11 cellular contexts compared by ENCODE assay signal in genomic region chr14:64628940-64629403, GRCh38.
DNase-seq lines count a peak whose midpoint lies in the region; ATAC-seq and TF ChIP-seq lines count a peak whose summit lies in the region.
"Had no signal": no experiment of that assay in that cellular context is flagged by ENCODE, and none has a peak within 500 bp of the region (broad histone marks: within the 10 kb centered on the region; RNA-seq: fewer than 3 reads in every experiment).

No MANE protein-coding gene starts in this region.

- no peaks in the 10 kb centered on the region for H3K27me3 Mint-ChIP-seq in activated naive CD8-positive, alpha-beta T cell treated with anti-CD3 and anti-CD28 coated beads for 36 hours

- no peaks in the 10 kb centered on the region for H3K9me3 Mint-ChIP-seq in activated naive CD8-positive, alpha-beta T cell treated with anti-CD3 and anti-CD28 coated beads for 36 hours
- H3K9me3 Mint-ChIP-seq: activated naive CD4-positive, alpha-beta T cell treated with anti-CD3 and anti-CD28 coated beads, Interleukin-2, amount 10 ng/mL, durations not matched to agents 7 days and 5 days; stimulated activated memory B cell treated with anti-CD40 and anti-IgM and Interleukin-4, amounts not matched to agents 10 μg/mL and 1 μg/mL and 100 μg/mL, for 72 hours had no signal

- no peaks in the 10 kb centered on the region for H3K36me3 Mint-ChIP-seq in activated naive CD8-positive, alpha-beta T cell treated with anti-CD3 and anti-CD28 coated beads for 36 hours
- H3K36me3 Mint-ChIP-seq: activated naive CD4-positive, alpha-beta T cell treated with anti-CD3 and anti-CD28 coated beads, Interleukin-2, amount 10 ng/mL, durations not matched to agents 7 days and 5 days; stimulated activated memory B cell treated with anti-CD40 and anti-IgM and Interleukin-4, amounts not matched to agents 10 μg/mL and 1 μg/mL and 100 μg/mL, for 72 hours had no signal

- H3K27ac ChIP-seq in brain microvascular endothelial cell (peak overlapping the region; percentile 76), substantia nigra (ENCODE audit: low read depth, low read length, poor library complexity, severe bottlenecking) (peak overlapping the region; percentile 70)

- in situ Hi-C loops in brain microvascular endothelial cell (cut with HindIII; ENCODE audit: low pct_ligation_motif_present, low sequenced_read_pairs), result no loop called here

- H3K4me1 Mint-ChIP-seq in activated naive CD8-positive, alpha-beta T cell treated with anti-CD3 and anti-CD28 coated beads for 36 hours, result peaks cover 1% of the 10 kb centered on the region
- H3K4me1 Mint-ChIP-seq: activated naive CD4-positive, alpha-beta T cell treated with anti-CD3 and anti-CD28 coated beads, Interleukin-2, amount 10 ng/mL, durations not matched to agents 7 days and 5 days had no signal

- TF ChIP-seq CTCF in brain microvascular endothelial cell (IDR thresholded peaks at IDR 0.05; ENCODE audit: low read depth, low read length, missing control alignments), result peak; percentile 17

- H3K36me3 ChIP-seq in brain microvascular endothelial cell (replicated peaks), result no peaks in the 10 kb centered on the region

- DNase-seq in HS-5 (ENCODE audit: low read depth) (peak; percentile 71), brain microvascular endothelial cell (peak; percentile 89), iPS-NIHi7 (ENCODE audit: extremely low spot score) (peak; percentile 35), substantia nigra (lab: John Stamatoyannopoulos, UW) (peak in 44 of 49 donors; percentile 6 to 77 (median 38)), mucosa of gallbladder (ENCODE audit: low spot score) (no peak)
- no peak for DNase-seq in activated naive CD8-positive, alpha-beta T cell treated with anti-CD3 and anti-CD28 coated beads for 36 hours
- no peak for DNase-seq in activated CD8-positive, alpha-beta memory T cell treated with anti-CD3 and anti-CD28 coated beads for 24 hours
- DNase-seq: activated naive CD4-positive, alpha-beta T cell treated with anti-CD3 and anti-CD28 coated beads, Interleukin-2, amount 10 ng/mL, durations not matched to agents 7 days and 5 days had no signal

- no peak overlapping the region for H3K27ac Mint-ChIP-seq in activated naive CD8-positive, alpha-beta T cell treated with anti-CD3 and anti-CD28 coated beads for 36 hours
- H3K27ac Mint-ChIP-seq: activated naive CD4-positive, alpha-beta T cell treated with anti-CD3 and anti-CD28 coated beads, Interleukin-2, amount 10 ng/mL, durations not matched to agents 7 days and 5 days; stimulated activated memory B cell treated with anti-CD40 and anti-IgM and Interleukin-4, amounts not matched to agents 10 μg/mL and 1 μg/mL and 100 μg/mL, for 72 hours had no signal

- no peak overlapping the region for H3K4me3 ChIP-seq in brain microvascular endothelial cell (ENCODE audit: low read depth, low read length)
- H3K4me3 ChIP-seq: skin epidermis had no signal

- no peak for ATAC-seq in GM21717 (IDR thresholded peaks at IDR 0.05; ENCODE audit: unreplicated experiment)
- ATAC-seq: stimulated activated memory B cell treated with anti-CD40 and anti-IgM and Interleukin-4, amounts not matched to agents 10 μg/mL and 1 μg/mL and 100 μg/mL, for 72 hours had no signal

- no peak overlapping the region for H3K4me3 Mint-ChIP-seq in activated naive CD8-positive, alpha-beta T cell treated with anti-CD3 and anti-CD28 coated beads for 36 hours
- H3K4me3 Mint-ChIP-seq: activated naive CD4-positive, alpha-beta T cell treated with anti-CD3 and anti-CD28 coated beads, Interleukin-2, amount 10 ng/mL, durations not matched to agents 7 days and 5 days; stimulated activated memory B cell treated with anti-CD40 and anti-IgM and Interleukin-4, amounts not matched to agents 10 μg/mL and 1 μg/mL and 100 μg/mL, for 72 hours had no signal

- H3K27me3 ChIP-seq in brain microvascular endothelial cell (replicated peaks), result no peaks in the 10 kb centered on the region

Comparison
In these comparisons a context has a peak if more than half of its experiments do, and no peak if none do; other contexts are left out.
1. DNase-seq: peak in HS-5 (single experiment), brain microvascular endothelial cell (single experiment), iPS-NIHi7 (single experiment) and substantia nigra (44 of 49); none in mucosa of gallbladder (single experiment), activated naive CD8-positive, alpha-beta T cell treated with anti-CD3 and anti-CD28 coated beads for 36 hours (single experiment) and activated CD8-positive, alpha-beta memory T cell treated with anti-CD3 and anti-CD28 coated beads for 24 hours (single experiment).